Comparison of ENCODE assay signal across 2 cellular contexts in the genomic region with DNA sequence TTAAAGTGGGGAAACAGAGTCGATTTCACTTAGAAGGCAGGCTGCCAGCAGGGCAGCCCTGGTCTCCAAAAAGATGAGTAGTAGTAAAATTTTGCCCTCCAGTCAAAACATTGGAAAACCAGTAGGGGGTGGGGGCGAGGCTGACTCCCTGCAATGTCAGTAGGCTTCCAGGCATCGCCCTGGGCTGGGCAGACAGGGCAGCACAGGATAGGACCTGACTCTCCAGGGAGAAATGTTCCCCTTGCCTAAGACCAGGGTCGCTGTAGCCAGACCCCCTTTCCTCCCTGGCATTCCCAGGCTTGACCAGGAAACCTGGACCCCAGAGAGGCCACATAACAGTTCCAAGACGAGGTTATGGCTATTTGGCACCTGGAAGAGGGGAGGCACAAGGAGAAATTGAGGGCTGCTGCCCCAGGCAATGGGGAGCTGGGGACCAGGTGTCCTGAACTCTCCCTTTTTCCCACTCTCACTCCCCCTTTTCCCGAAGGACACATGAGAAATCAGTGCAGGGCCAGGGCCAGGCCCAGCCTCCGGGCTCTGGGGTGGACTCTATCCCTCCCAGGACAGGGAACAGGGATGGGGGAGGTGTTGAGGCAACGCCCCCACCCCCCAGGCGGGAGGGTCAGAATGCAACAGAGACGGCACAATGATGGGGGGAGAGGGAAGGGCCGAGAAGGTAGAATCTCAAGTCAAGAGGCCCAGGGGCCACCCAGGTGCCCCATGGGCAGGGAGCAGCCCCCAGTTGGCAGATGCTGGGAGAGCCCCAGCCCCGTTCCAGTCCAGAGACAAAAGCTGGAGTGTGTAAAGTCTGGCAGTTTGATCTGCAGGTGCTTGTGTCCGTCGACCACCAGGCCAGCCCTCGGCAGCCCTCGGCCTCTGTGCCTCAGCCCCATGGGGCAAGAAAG.
TF ChIP-seq lines count a peak whose summit lies in the region.

No MANE protein-coding gene starts in this region.

TF ChIP-seq in HepG2, 621 proteins besides CTCF, POLR2A, EP300 and RAD21:
- no peak for TF ChIP-seq ZFX (CRISPR knock-in tag; IDR thresholded peaks at IDR 0.05; ENCODE audit: low read depth)
- TF ChIP-seq PLSCR1 (CRISPR knock-in tag; IDR thresholded peaks at IDR 0.05; ENCODE audit: borderline replicate concordance): no peak
- TF ChIP-seq RORA (CRISPR knock-in tag; IDR thresholded peaks at IDR 0.05): no peak
- TF ChIP-seq TBX3 (IDR thresholded peaks at IDR 0.05; ENCODE audit: borderline replicate concordance): no peak
- TF ChIP-seq ZNF17 (CRISPR knock-in tag; IDR thresholded peaks at IDR 0.05): no peak
- no peak for TF ChIP-seq AGO1 (IDR thresholded peaks at IDR 0.05; ENCODE audit: low read depth, low read length, poor library complexity, severe bottlenecking)
- no peak for TF ChIP-seq SUZ12 (IDR thresholded peaks at IDR 0.05; ENCODE audit: low read depth, low read length)
- TF ChIP-seq JUND (CRISPR knock-in tag; IDR thresholded peaks at IDR 0.05): no peak
- TF ChIP-seq ZNF713 (CRISPR knock-in tag; IDR thresholded peaks at IDR 0.05): no peak
- TF ChIP-seq ISX (CRISPR knock-in tag; conservative IDR thresholded peaks at IDR 0.05): no peak
- TF ChIP-seq ATF7-NPFF (CRISPR knock-in tag; IDR thresholded peaks at IDR 0.05; ENCODE audit: low read depth): no peak
- TF ChIP-seq SMAD3 (CRISPR knock-in tag; IDR thresholded peaks at IDR 0.05): no peak
- no peak for TF ChIP-seq HOXD1 (CRISPR knock-in tag; IDR thresholded peaks at IDR 0.05)
- TF ChIP-seq, protein P1, sequence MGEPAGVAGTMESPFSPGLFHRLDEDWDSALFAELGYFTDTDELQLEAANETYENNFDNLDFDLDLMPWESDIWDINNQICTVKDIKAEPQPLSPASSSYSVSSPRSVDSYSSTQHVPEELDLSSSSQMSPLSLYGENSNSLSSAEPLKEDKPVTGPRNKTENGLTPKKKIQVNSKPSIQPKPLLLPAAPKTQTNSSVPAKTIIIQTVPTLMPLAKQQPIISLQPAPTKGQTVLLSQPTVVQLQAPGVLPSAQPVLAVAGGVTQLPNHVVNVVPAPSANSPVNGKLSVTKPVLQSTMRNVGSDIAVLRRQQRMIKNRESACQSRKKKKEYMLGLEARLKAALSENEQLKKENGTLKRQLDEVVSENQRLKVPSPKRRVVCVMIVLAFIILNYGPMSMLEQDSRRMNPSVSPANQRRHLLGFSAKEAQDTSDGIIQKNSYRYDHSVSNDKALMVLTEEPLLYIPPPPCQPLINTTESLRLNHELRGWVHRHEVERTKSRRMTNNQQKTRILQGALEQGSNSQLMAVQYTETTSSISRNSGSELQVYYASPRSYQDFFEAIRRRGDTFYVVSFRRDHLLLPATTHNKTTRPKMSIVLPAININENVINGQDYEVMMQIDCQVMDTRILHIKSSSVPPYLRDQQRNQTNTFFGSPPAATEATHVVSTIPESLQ (CRISPR knock-in tag; conservative IDR thresholded peaks at IDR 0.05): no peak
TF ChIP-seq in HepG2: peak in this region for 0.

TF ChIP-seq in endothelial cell of umbilical vein, 7 proteins besides CTCF, POLR2A, EP300 and RAD21:
- no peak for TF ChIP-seq GATA2 (IDR thresholded peaks at IDR 0.05; ENCODE audit: insufficient read depth, insufficient read length, low read depth, low read length)
- TF ChIP-seq FOS (IDR thresholded peaks at IDR 0.05; ENCODE audit: borderline replicate concordance, insufficient read depth, low read length): no peak
- TF ChIP-seq MYC (IDR thresholded peaks at IDR 0.05; ENCODE audit: low read depth, low read length): no peak
- no peak for TF ChIP-seq MAX (IDR thresholded peaks at IDR 0.05; ENCODE audit: insufficient read depth, insufficient read length)
- no peak for TF ChIP-seq EZH2 (IDR thresholded peaks at IDR 0.05; ENCODE audit: borderline replicate concordance, low read depth, low read length, severe bottlenecking)
- TF ChIP-seq JUN (IDR thresholded peaks at IDR 0.05; ENCODE audit: borderline replicate concordance, insufficient read depth, insufficient read length, low read depth): no peak
- no peak for TF ChIP-seq POLR2AphosphoS5 (IDR thresholded peaks at IDR 0.05; ENCODE audit: insufficient read depth, low read depth, low read length)
